In the genomic region with DNA sequence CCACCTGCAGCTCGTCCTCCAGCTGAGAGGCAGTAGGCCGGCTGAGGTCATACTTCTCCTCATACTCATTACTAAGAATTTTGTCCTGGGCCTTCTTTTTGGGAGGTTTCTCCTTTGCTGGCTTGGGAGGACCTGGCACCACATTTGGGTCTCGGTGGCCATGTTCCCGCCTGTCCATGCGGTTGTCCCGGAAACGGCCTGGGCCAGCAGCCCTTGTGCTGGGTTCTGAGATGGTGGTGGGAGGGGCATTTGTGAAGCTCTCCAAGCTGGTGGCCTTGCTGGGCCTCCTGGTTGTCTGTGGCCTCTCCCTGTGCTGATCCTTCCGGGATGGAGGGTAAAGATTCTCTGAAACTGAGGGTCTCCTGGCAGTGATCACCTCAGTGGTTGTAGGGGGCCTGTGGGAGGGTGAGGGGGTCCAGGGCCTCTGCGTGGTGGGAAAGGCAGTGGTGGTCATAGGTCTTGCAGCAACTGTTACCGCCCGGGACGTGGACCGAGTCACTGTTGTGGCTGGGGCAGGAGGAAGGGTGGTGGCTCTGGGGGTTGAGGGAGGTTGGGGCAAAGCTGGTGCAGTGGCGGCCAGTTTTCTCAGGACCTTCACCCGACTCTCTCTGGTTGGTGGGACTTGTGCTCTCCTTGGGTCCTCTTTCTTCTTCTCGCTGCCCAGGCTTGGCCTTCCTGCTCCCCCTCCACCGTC, we compare ENCODE assay signal across 1 cellular context.
TF ChIP-seq lines count a peak whose summit lies in the region.

No MANE protein-coding gene starts in this region.

TF ChIP-seq in A549, 52 proteins besides CTCF, POLR2A, EP300 and RAD21 (continued from another document):
- TF ChIP-seq MYC (IDR thresholded peaks at IDR 0.05; ENCODE audit: borderline replicate concordance, low read length), result no peak
- TF ChIP-seq, protein P1, sequence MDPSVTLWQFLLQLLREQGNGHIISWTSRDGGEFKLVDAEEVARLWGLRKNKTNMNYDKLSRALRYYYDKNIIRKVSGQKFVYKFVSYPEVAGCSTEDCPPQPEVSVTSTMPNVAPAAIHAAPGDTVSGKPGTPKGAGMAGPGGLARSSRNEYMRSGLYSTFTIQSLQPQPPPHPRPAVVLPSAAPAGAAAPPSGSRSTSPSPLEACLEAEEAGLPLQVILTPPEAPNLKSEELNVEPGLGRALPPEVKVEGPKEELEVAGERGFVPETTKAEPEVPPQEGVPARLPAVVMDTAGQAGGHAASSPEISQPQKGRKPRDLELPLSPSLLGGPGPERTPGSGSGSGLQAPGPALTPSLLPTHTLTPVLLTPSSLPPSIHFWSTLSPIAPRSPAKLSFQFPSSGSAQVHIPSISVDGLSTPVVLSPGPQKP (IDR thresholded peaks at IDR 0.05; ENCODE audit: low read depth, low read length), result no peak
- TF ChIP-seq SMC3 (IDR thresholded peaks at IDR 0.05), result no peak
- no peak for TF ChIP-seq ZNF302 (CRISPR knock-in tag; IDR thresholded peaks at IDR 0.05)
- TF ChIP-seq NPAS2 (CRISPR knock-in tag; IDR thresholded peaks at IDR 0.05; ENCODE audit: borderline replicate concordance), result no peak
- no peak for TF ChIP-seq KDM5A (IDR thresholded peaks at IDR 0.05)
- no peak for TF ChIP-seq FOSB (CRISPR knock-in tag; IDR thresholded peaks at IDR 0.05)
- TF ChIP-seq RFX5 (IDR thresholded peaks at IDR 0.05), result no peak
- TF ChIP-seq MAFK (IDR thresholded peaks at IDR 0.05; ENCODE audit: partially characterized antibody), result no peak
- TF ChIP-seq EHF (CRISPR knock-in tag; IDR thresholded peaks at IDR 0.05), result no peak
- no peak for TF ChIP-seq CHD4 (IDR thresholded peaks at IDR 0.05; ENCODE audit: borderline replicate concordance)
- no peak for TF ChIP-seq REST (IDR thresholded peaks at IDR 0.05)
- TF ChIP-seq GATA3 (IDR thresholded peaks at IDR 0.05; ENCODE audit: borderline replicate concordance), result no peak
- no peak for TF ChIP-seq TFCP2L1 (CRISPR knock-in tag; IDR thresholded peaks at IDR 0.05)
- TF ChIP-seq CEBPB (IDR thresholded peaks at IDR 0.05), result no peak
- no peak for TF ChIP-seq EHMT2 (IDR thresholded peaks at IDR 0.05; ENCODE audit: low read depth)
- TF ChIP-seq CBX2 (IDR thresholded peaks at IDR 0.05; ENCODE audit: borderline replicate concordance, low read depth), result no peak
- TF ChIP-seq E2F6 (IDR thresholded peaks at IDR 0.05; ENCODE audit: borderline replicate concordance, low read depth), result no peak
